8 cellular contexts compared by ENCODE assay signal in genomic region chr2:25982273-25982967, GRCh38. TPM values are rescaled to one million over a fixed set of nuclear protein-coding genes. Genes with fewer than 3 reads are reported as not detected.
A peak's percentile ranks its signal among the peaks of the same experiment; 100 is the strongest.
DNase-seq lines count a peak whose midpoint lies in the region; ATAC-seq, FAIRE-seq and TF ChIP-seq lines count a peak whose summit lies in the region.

KIF3C (minus strand) TSS chr2:25982497; CDS start chr2:25981917, 580 bp downstream.

- peaks cover 14% of the 10 kb centered on the region for H3K79me1 ChIP-seq in H1 (ENCODE audit: low read depth, low read length)

- peaks cover 3 to 33% of the 10 kb centered on the region in 2 experiments; a peak in 1 of 4 replicates for H3K79me2 ChIP-seq in H1 (ENCODE audit: control insufficient read depth in 1 of 2, insufficient read depth in 2 of 2, low read length in 2 of 2)

- 3% methylated on average over 34 of the region's 58 CpGs for WGBS in A549 (ENCODE audit: missing lambda C conversion rate)
- WGBS in H1 (ENCODE audit: extremely low coverage in 1 of 2, insufficient coverage in 1 of 2, insufficient read length in 1 of 2, insufficient replicate concordance in 2 of 2, low coverage in 1 of 2, low lambda C conversion rate in 2 of 2, missing lambda C conversion rate in 1 of 2), 2 experiments = 2% methylated on average over 49 of the region's 58 CpGs; no CpG with 5 or more reads in 1 of the 2 experiments

- peak within 1 kb of the TSS; percentile 17 for H2BK120ac ChIP-seq in H1 (replicated peaks; ENCODE audit: low read depth, low read length)

- H3K4ac ChIP-seq in H1 (replicated peaks; ENCODE audit: insufficient read length, low read depth, low read length) = no peak within 1 kb of the TSS

- peak within 1 kb of the TSS; percentile 93 for H4K5ac ChIP-seq in H1 (ENCODE audit: insufficient read length, low read depth, low read length)

- H3K23ac ChIP-seq in H1 (ENCODE audit: insufficient read length) = no peak within 1 kb of the TSS

- CTCF ChIA-PET in A549 (lab: Yijun Ruan, JAX) (interaction anchor here (1.0 to 18.4 kb wide), 9 partner anchors 9 to 164 kb away, joined by 3 to 240 read pairs (median 5); no protein-coding TSS in a partner anchor), H1 (lab: Charles Lee; ENCODE audit: partially characterized antibody) (interaction anchor here (0.9 to 3.7 kb wide), 3 partner anchors 8 to 32 kb away, joined by 3 to 13 read pairs (median 3); no protein-coding TSS in a partner anchor)

- H4K20me1 ChIP-seq in H1 (replicated peaks in 1 of 2; ENCODE audit: control insufficient read depth in 1 of 2, insufficient read depth in 2 of 2, low read length in 2 of 2) = peaks cover 3 to 4% of the 10 kb centered on the region in 2 experiments

- H3K4me1 ChIP-seq in A549 (peaks cover 50% of the 10 kb centered on the region), H1 (replicated peaks in 1 of 4; ENCODE audit: control insufficient read depth in 3 of 4, insufficient read depth in 4 of 4, low read length in 3 of 4) (peaks cover 3 to 32% (median 12%) of the 10 kb centered on the region in 4 experiments)

- peak within 1 kb of the TSS; percentile 72; the same call in 1 of the 2 replicates for H2BK20ac ChIP-seq in H1 (ENCODE audit: low read length)

- peak within 1 kb of the TSS; percentile 80; the same call in 1 of the 2 replicates for H2BK12ac ChIP-seq in H1 (ENCODE audit: low read depth, low read length)

- peak within 1 kb of the TSS; percentile 90 for H2AFZ ChIP-seq in H1 (ENCODE audit: low read length)

- no peaks in the 10 kb centered on the region for H3K27me3 ChIP-seq in H1 (replicated peaks in 1 of 4; ENCODE audit: control insufficient read depth in 3 of 4, extremely low read depth in 1 of 4, insufficient read depth in 3 of 4, low read length in 3 of 4)

- TF ChIP-seq POLR2A in A549 (IDR thresholded peaks at IDR 0.05; ENCODE audit: low read length) = no peak; the same call in 1 of the 2 replicates
- TF ChIP-seq POLR2A in H1 (IDR thresholded peaks at IDR 0.05; ENCODE audit: control extremely low read depth in 1 of 2, low read depth in 2 of 2, low read length in 2 of 2) = peak; percentile 31 to 57; a peak in 2 of 3 replicates

- no peak for TF ChIP-seq EP300 in A549 (IDR thresholded peaks at IDR 0.05)
- no peak for TF ChIP-seq EP300 in H1 (IDR thresholded peaks at IDR 0.05; ENCODE audit: borderline replicate concordance in 1 of 2, low read depth in 2 of 2, low read length in 2 of 2)

- peak within 1 kb of the TSS; percentile 71 for H3K4me2 ChIP-seq in A549
- H3K4me2 ChIP-seq in H1 (ENCODE audit: insufficient read depth in 1 of 2, low read depth in 2 of 2, low read length in 2 of 2) = peak within 1 kb of the TSS; percentile 97 to 98

- peak within 1 kb of the TSS; percentile 90 for H2BK5ac ChIP-seq in H1 (ENCODE audit: low read depth, low read length)

- TF ChIP-seq RAD21 in A549 (conservative IDR thresholded peaks at IDR 0.05 in 1 of 2, IDR thresholded peaks at IDR 0.05 in 1 of 2) (no peak; a peak in 1 of 5 replicates), H1 (IDR thresholded peaks at IDR 0.05 in 1 of 2, conservative IDR thresholded peaks at IDR 0.05 in 1 of 2; ENCODE audit: low read depth in 2 of 2, low read length in 2 of 2) (no peak)

- H3K14ac ChIP-seq in H1 (ENCODE audit: insufficient read length) = no peak within 1 kb of the TSS

- H2AK5ac ChIP-seq in H1 (ENCODE audit: low read depth, low read length) = no peak within 1 kb of the TSS

- POLR2A ChIA-PET in A549 (lab: Yijun Ruan, JAX) (interaction anchor here (0.9 to 1.2 kb wide), 2 partner anchors 51 to 88 kb away, joined by 3 to 4 read pairs; partner anchors contain the start of gene RAB10), H1 (lab: Charles Lee; ENCODE audit: partially characterized antibody) (interaction anchor here (0.9 to 1.5 kb wide), 13 partner anchors 9 to 262 kb away, joined by 3 to 6 read pairs (median 4); partner anchors contain the start of genes ASXL2, HADHA, HADHB and RAB10)

- H3K9ac ChIP-seq in H1 (replicated peaks in 1 of 4; ENCODE audit: extremely low read depth in 1 of 4, low read depth in 3 of 4, low read length in 3 of 4) = peak within 1 kb of the TSS in 3 of 4 experiments; percentile 56 to 75 (median 71); a peak in 6 of 7 replicates

- H3K56ac ChIP-seq in H1 (replicated peaks; ENCODE audit: insufficient read length, low read depth, low read length) = peak within 1 kb of the TSS; percentile 43

- peak within 1 kb of the TSS; percentile 90 for H4K91ac ChIP-seq in H1 (replicated peaks; ENCODE audit: insufficient read length, low read length)

- peaks cover 0 to 22% (median under 1%) of the 10 kb centered on the region in 4 experiments; a peak in 3 of 8 replicates for H3K36me3 ChIP-seq in H1 (ENCODE audit: control insufficient read depth in 2 of 4, insufficient read depth in 4 of 4, low read length in 3 of 4)

- FAIRE-seq in A549 (lab: Jason Lieb, UNC) (no peak), H1 (lab: Jason Lieb, UNC) (no peak)

- DNase-seq in A549 (ENCODE audit: low read depth in 1 of 2, low spot score in 1 of 2) (peak; percentile 75 to 82), NCI-H82 treated with DMSO at 0.1 percent for 48 hours (lab: John Stamatoyannopoulos, UW; ENCODE audit: unreplicated experiment) (peak; percentile 78), H1 (ENCODE audit: low read depth in 1 of 2, low spot score in 2 of 2) (peak; percentile 89 to 91), medulla oblongata (ENCODE audit: extremely low spot score) (peak; percentile 70)
- peak; percentile 31 to 36 for DNase-seq in activated CD8-positive, alpha-beta memory T cell treated with anti-CD3 and anti-CD28 coated beads for 4 hours (ENCODE audit: low read depth in 2 of 2)
- peak; percentile 61 for DNase-seq in stimulated activated CD8-positive, alpha-beta memory T cell treated with anti-CD3 and anti-CD28 coated beads, Interleukin-12 subunit alpha, Interleukin-12 subunit beta, amount 100 ng/mL, for 1 hour (ENCODE audit: low read depth)

- H3K23me2 ChIP-seq in H1 (ENCODE audit: low read depth, low read length) = peaks cover 11% of the 10 kb centered on the region

- H2BK15ac ChIP-seq in H1 (ENCODE audit: low read length) = peak within 1 kb of the TSS; percentile 88; the same call in 1 of the 2 replicates

- H4K8ac ChIP-seq in H1 (ENCODE audit: extremely low read depth, insufficient read depth, low read length) = peak within 1 kb of the TSS; percentile 92

- ATAC-seq in A549 = peak; percentile 79
- peak; percentile 69 for ATAC-seq in GM18909 (IDR thresholded peaks at IDR 0.05; ENCODE audit: poor library complexity, unreplicated experiment)
- ATAC-seq in HG03442 (IDR thresholded peaks at IDR 0.05; ENCODE audit: unreplicated experiment) = peak; percentile 67

- peak within 1 kb of the TSS; percentile 93 for H3K18ac ChIP-seq in H1 (ENCODE audit: extremely low read depth, low read length)

- H3K4me3 ChIP-seq in A549 = peak within 1 kb of the TSS; percentile 79
- H3K4me3 ChIP-seq in H1 (ENCODE audit: extremely low read depth in 1 of 4, insufficient read depth in 2 of 4, low read depth in 3 of 4, low read length in 4 of 4) = peak within 1 kb of the TSS; percentile 62 to 81 (median 75)

- H3K9me3 ChIP-seq in A549 (no peaks in the 10 kb centered on the region), H1 (ENCODE audit: insufficient read depth in 2 of 2, low read depth in 1 of 2, low read length in 1 of 2) (no peaks in the 10 kb centered on the region)

- peak within 1 kb of the TSS; percentile 81 to 90 for H3K27ac ChIP-seq in A549
- H3K27ac ChIP-seq in H1 (ENCODE audit: low read depth, low read length) = peak within 1 kb of the TSS; percentile 53

- TF ChIP-seq CTCF in A549 (IDR thresholded peaks at IDR 0.05) (no peak), H1 (IDR thresholded peaks at IDR 0.05; ENCODE audit: control extremely low read depth in 1 of 3, insufficient read depth in 1 of 3, low read depth in 1 of 3, low read length in 3 of 3) (no peak)

TF ChIP-seq in A549, 52 proteins besides CTCF, POLR2A, EP300 and RAD21:
- TF ChIP-seq SMC3 (IDR thresholded peaks at IDR 0.05) = 0 out of 3 replicates have a peak, but pooled peaks have one; percentile 28
- TF ChIP-seq RNF2 (IDR thresholded peaks at IDR 0.05; ENCODE audit: borderline replicate concordance, low read depth) = 0 out of 2 replicates have a peak, but pooled peaks have one; percentile 50
- TF ChIP-seq CBX8 (IDR thresholded peaks at IDR 0.05) = no peak
- peak in 1 of 2 experiments; percentile 60; a peak in 2 of 5 replicates for TF ChIP-seq JUN (IDR thresholded peaks at IDR 0.05)

TF ChIP-seq in H1, 55 proteins besides CTCF, POLR2A, EP300 and RAD21 (continues in another document):
- no peak for TF ChIP-seq BRCA1 (IDR thresholded peaks at IDR 0.05; ENCODE audit: low read depth, low read length)
- no peak for TF ChIP-seq RXRA (IDR thresholded peaks at IDR 0.05; ENCODE audit: insufficient read depth, low read depth, low read length)
- 0 out of 2 replicates have a peak, but pooled peaks have one; percentile 51 for TF ChIP-seq TEAD4 (IDR thresholded peaks at IDR 0.05; ENCODE audit: low read depth, low read length)
- no peak for TF ChIP-seq JUND (IDR thresholded peaks at IDR 0.05; ENCODE audit: low read length)
- peak; percentile 76 for TF ChIP-seq ASH2L (IDR thresholded peaks at IDR 0.05; ENCODE audit: low read length)

RNA-seq across cellular contexts. Expression of gene KIF3C, which starts in this region (rescaled TPM):
- polyA plus RNA-seq in A549 (2011; rRNA removed) = 17.1 and 20.1 TPM in 2 replicates
- 18.2 and 20.9 TPM in 2 replicates for polyA plus RNA-seq in A549 (2012; cell fraction: cytosol; rRNA removed)
- polyA plus RNA-seq in A549 (2012; cell fraction: nucleus; rRNA removed) = 20.5 and 20.6 TPM in 2 replicates
- 57.4 to 80.8 TPM (median 77.4 TPM) in 3 replicates for polyA plus RNA-seq in A549 (2017; fragmentation: RNase III; extraction: RNeasy Plus Mini Kit Qiagen cat#74134 plus additional on column Dnase treatment)
- 34.3 and 36.5 TPM in 2 replicates for polyA minus RNA-seq in A549 (2011; rRNA and poly(A)+ RNA removed)
- total RNA-seq in H1 (2021; fragmentation: NEBNext Ultra II Directional; extraction: Animal tissue kit (Norgen Biotek cat#: 25700)) = 58.1 and 58.8 TPM in 2 replicates
- 13.4 and 19.8 TPM in 2 replicates for polyA plus RNA-seq in H1 (2011; rRNA removed)
- 15.9 TPM for polyA plus RNA-seq in H1 (2011; cell fraction: cytosol; rRNA removed)
- polyA plus RNA-seq in H1 (2011; cell fraction: nucleus; rRNA removed) = 15.7 TPM
- 31.8 to 45.5 TPM (median 37.5 TPM) in 4 replicates for polyA plus RNA-seq in H1 (2012, experiment 1 of 2)
- polyA plus RNA-seq in H1 (2012, experiment 2 of 2) = 41.8 TPM
- polyA plus RNA-seq in H1 (2013, experiment 1 of 2) = 26.2 TPM
- polyA plus RNA-seq in H1 (2013, experiment 2 of 2) = 26.2 TPM
- 22.5 and 25.9 TPM in 2 replicates for polyA minus RNA-seq in H1 (2011; rRNA and poly(A)+ RNA removed)
- polyA minus RNA-seq in H1 (2011; cell fraction: cytosol; rRNA and poly(A)+ RNA removed) = 36.0 TPM
- 20.8 TPM for polyA minus RNA-seq in H1 (2011; cell fraction: nucleus; rRNA and poly(A)+ RNA removed)

Comparison
In these comparisons a context has a peak if more than half of its experiments do, and no peak if none do; other contexts are left out.
1. Peak in every context shown above with its lines: DNase-seq, ATAC-seq, H3K4me3 ChIP-seq and H3K27ac ChIP-seq.
2. DNase-seq: peak in every context shown above with its lines; median percentile 90 in H1; 78 in A549; 78 in NCI-H82 treated with DMSO at 0.1 percent for 48 hours; 70 in medulla oblongata; 61 in stimulated activated CD8-positive, alpha-beta memory T cell treated with anti-CD3 and anti-CD28 coated beads, Interleukin-12 subunit alpha, Interleukin-12 subunit beta, amount 100 ng/mL, for 1 hour; 34 in activated CD8-positive, alpha-beta memory T cell treated with anti-CD3 and anti-CD28 coated beads for 4 hours.